ENCODE assay signal across 23 cellular contexts in genomic region chr1:182095946-182096345, GRCh38. TPM values are rescaled to one million over a fixed set of nuclear protein-coding genes. Genes with fewer than 3 reads are reported as not detected.
"Had no signal": no experiment of that assay in that cellular context is flagged by ENCODE, and none has a peak within 500 bp of the region (broad histone marks: within the 10 kb centered on the region; RNA-seq: fewer than 3 reads in every experiment).

No MANE protein-coding gene starts in this region.

- H3K27me3 ChIP-seq: esophagus muscularis mucosa, gastrocnemius medialis had no signal

- H3K27ac Mint-ChIP-seq: activated CD4-positive, alpha-beta memory T cell treated with anti-CD3 and anti-CD28 coated beads, Interleukin-2, amount 10 ng/mL, durations not matched to agents 7 days and 5 days; activated CD4-positive, alpha-beta T cell treated with anti-CD3 and anti-CD28 coated beads, Interleukin-2, amount 10 ng/mL, durations not matched to agents 24 days and 14 days; activated naive CD8-positive, alpha-beta T cell treated with anti-CD3 and anti-CD28 coated beads, Interleukin-2, amount 50 U/mL, for 24 hours; dendritic cell treated with granulocyte-macrophage colony-stimulating factor and Interleukin-4, amounts not matched to agents 40 ng/mL and 50 ng/mL, for 4 days; memory B cell; nephron progenitor cell had no signal

- H3K9me3 Mint-ChIP-seq: activated naive CD8-positive, alpha-beta T cell treated with anti-CD3 and anti-CD28 coated beads, Interleukin-2, amount 50 U/mL, for 24 hours; dendritic cell treated with granulocyte-macrophage colony-stimulating factor and Interleukin-4, amounts not matched to agents 40 ng/mL and 50 ng/mL, for 4 days had no signal

- DNase-seq: activated CD4-positive, alpha-beta memory T cell treated with anti-CD3 and anti-CD28 coated beads, Interleukin-2, amount 10 ng/mL, durations not matched to agents 7 days and 5 days; activated CD4-positive, alpha-beta T cell treated with anti-CD3 and anti-CD28 coated beads, Interleukin-2, amount 10 ng/mL, durations not matched to agents 24 days and 14 days; activated effector memory CD4-positive, alpha-beta T cell treated with anti-CD3 and anti-CD28 coated beads, Interleukin-2, amount 50 U/mL, for 16 hours; activated naive CD4-positive, alpha-beta T cell treated with anti-CD3 and anti-CD28 coated beads, Interleukin-2, amount 50 U/mL, for 16 hours; activated naive CD8-positive, alpha-beta T cell treated with anti-CD3 and anti-CD28 coated beads, Interleukin-2, amount 50 U/mL, for 24 hours; caudate nucleus; effector CD4-positive, alpha-beta T cell; gastrocnemius medialis; hippocampal formation; left cardiac atrium; mucosa of descending colon; nephron progenitor cell; right cardiac atrium; stimulated activated CD4-positive, alpha-beta T cell treated with anti-CD3 and anti-CD28 coated beads, Interleukin-4, amount 100 ng/mL, for 24 hours; stimulated activated naive CD4-positive, alpha-beta T cell treated with Interleukin-2 at 50 U/mL for 16 hours; T-helper 2 cell had no signal

- H3K4me1 Mint-ChIP-seq: activated naive CD8-positive, alpha-beta T cell treated with anti-CD3 and anti-CD28 coated beads, Interleukin-2, amount 50 U/mL, for 24 hours; memory B cell; nephron progenitor cell had no signal

- H3K4me1 ChIP-seq: gastrocnemius medialis, parathyroid adenoma had no signal

- H3K4me3 ChIP-seq: esophagus muscularis mucosa, gastrocnemius medialis, mucosa of descending colon, thoracic aorta had no signal

- ATAC-seq: activated CD4-positive, CD25-positive, alpha-beta regulatory T cell treated with anti-CD3 and anti-CD28 coated beads, Interleukin-2, amount 50 U/mL, for 24 hours; activated naive CD8-positive, alpha-beta T cell treated with anti-CD3 and anti-CD28 coated beads, Interleukin-2, amount 50 U/mL, for 24 hours; gastrocnemius medialis; left cardiac atrium; mucosa of descending colon; right cardiac atrium had no signal

- H3K9ac ChIP-seq: parathyroid adenoma had no signal

- H3K9me3 ChIP-seq: esophagus muscularis mucosa, gastrocnemius medialis, mucosa of descending colon had no signal

- H3K4me3 Mint-ChIP-seq: activated CD4-positive, alpha-beta memory T cell treated with anti-CD3 and anti-CD28 coated beads, Interleukin-2, amount 10 ng/mL, durations not matched to agents 7 days and 5 days; activated CD4-positive, alpha-beta T cell treated with anti-CD3 and anti-CD28 coated beads, Interleukin-2, amount 10 ng/mL, durations not matched to agents 24 days and 14 days; activated naive CD8-positive, alpha-beta T cell treated with anti-CD3 and anti-CD28 coated beads, Interleukin-2, amount 50 U/mL, for 24 hours; dendritic cell treated with granulocyte-macrophage colony-stimulating factor and Interleukin-4, amounts not matched to agents 40 ng/mL and 50 ng/mL, for 4 days; memory B cell; nephron progenitor cell had no signal

- H3K36me3 Mint-ChIP-seq: memory B cell had no signal

- H2AFZ ChIP-seq: parathyroid adenoma had no signal

- H3K79me2 ChIP-seq: parathyroid adenoma had no signal

- H3K36me3 ChIP-seq: esophagus muscularis mucosa, gastrocnemius medialis, thoracic aorta had no signal

- H3K27ac ChIP-seq: esophagus muscularis mucosa, gastrocnemius medialis, parathyroid adenoma, thoracic aorta had no signal

RNA-seq across cellular contexts. Expression of gene ZNF648, which starts 34.4 kb away (rescaled TPM):
- total RNA-seq: activated CD4-positive, alpha-beta memory T cell treated with anti-CD3 and anti-CD28 coated beads, Interleukin-2, amount 10 ng/mL, durations not matched to agents 7 days and 5 days; activated CD4-positive, alpha-beta T cell treated with anti-CD3 and anti-CD28 coated beads, Interleukin-2, amount 10 ng/mL, durations not matched to agents 24 days and 14 days; esophagus muscularis mucosa; left cardiac atrium; pulmonary artery endothelial cell; right cardiac atrium; thoracic aorta had no signal
- polyA plus RNA-seq: right cardiac atrium had no signal
